Comparison of ENCODE assay signal across 1 cellular context in the genomic region with DNA sequence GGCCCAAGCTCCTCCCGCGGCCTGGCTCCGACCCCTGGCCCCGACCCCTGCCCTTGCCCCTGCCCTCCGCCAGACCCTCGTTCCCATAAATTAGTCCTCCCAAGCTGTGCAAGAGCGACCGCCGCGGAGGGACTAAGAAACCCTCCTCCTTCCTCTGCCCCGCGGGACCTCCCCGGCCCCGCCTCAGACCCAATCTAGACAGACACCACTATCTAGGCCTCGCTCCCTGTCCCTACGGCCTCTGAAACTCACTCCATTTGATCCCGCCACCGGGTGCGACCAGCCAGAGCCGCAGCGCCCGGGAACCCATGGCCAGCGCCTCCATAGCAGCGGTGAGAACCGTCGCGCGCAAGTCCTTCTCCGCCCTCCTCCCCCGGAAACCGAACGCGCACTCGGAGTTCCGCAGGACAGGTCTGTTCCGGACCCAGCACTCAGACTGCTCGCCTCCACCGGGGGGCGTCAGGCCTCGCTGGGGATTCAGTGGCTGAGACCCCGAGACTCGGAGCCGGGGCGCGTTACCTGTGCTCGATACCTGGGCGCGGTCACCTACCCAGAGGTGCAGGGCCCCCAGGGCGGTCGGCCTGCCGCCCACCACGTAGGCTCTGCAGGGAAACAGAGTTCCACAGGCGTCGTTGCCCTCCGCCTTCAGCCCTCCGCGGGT.
TF ChIP-seq lines count a peak whose summit lies in the region.

A gene (minus strand): TSS at position 331 of the 661 bp plus-strand sequence. CDS start 6 bp downstream, at position 325.

TF ChIP-seq in HepG2, 621 proteins besides CTCF, POLR2A, EP300 and RAD21 (continued from another document and continues in another):
- TF ChIP-seq, protein P1, sequence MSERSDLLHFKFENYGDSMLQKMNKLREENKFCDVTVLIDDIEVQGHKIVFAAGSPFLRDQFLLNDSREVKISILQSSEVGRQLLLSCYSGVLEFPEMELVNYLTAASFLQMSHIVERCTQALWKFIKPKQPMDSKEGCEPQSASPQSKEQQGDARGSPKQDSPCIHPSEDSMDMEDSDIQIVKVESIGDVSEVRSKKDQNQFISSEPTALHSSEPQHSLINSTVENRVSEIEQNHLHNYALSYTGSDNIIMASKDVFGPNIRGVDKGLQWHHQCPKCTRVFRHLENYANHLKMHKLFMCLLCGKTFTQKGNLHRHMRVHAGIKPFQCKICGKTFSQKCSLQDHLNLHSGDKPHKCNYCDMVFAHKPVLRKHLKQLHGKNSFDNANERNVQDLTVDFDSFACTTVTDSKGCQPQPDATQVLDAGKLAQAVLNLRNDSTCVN (CRISPR knock-in tag; IDR thresholded peaks at IDR 0.05; ENCODE audit: borderline replicate concordance), result peak; percentile 90
- TF ChIP-seq ZKSCAN5 (CRISPR knock-in tag; IDR thresholded peaks at IDR 0.05) (0 out of 2 replicates have a peak, but pooled peaks have one; percentile 22), MBNL3 (CRISPR knock-in tag; conservative IDR thresholded peaks at IDR 0.05) (no peak), SETDB1 (CRISPR knock-in tag; IDR thresholded peaks at IDR 0.05; ENCODE audit: borderline replicate concordance) (no peak), MTA1 (CRISPR knock-in tag; IDR thresholded peaks at IDR 0.05; ENCODE audit: borderline replicate concordance) (peak; percentile 88; the same call in 1 of the 2 replicates), ZNF10 (CRISPR knock-in tag; IDR thresholded peaks at IDR 0.05; ENCODE audit: borderline replicate concordance, low read depth) (no peak), U2AF1 (optimal IDR thresholded peaks at IDR 0.05; ENCODE audit: low read depth, low read length) (peak; percentile 62), ZMAT3 (CRISPR knock-in tag; conservative IDR thresholded peaks at IDR 0.05) (peak; percentile 70; the same call in 1 of the 2 replicates), ZNF616 (CRISPR knock-in tag; IDR thresholded peaks at IDR 0.05; ENCODE audit: low read depth) (peak; percentile 91; the same call in 1 of the 2 replicates), HNRNPK (IDR thresholded peaks at IDR 0.05; ENCODE audit: low read depth, low read length, poor library complexity, severe bottlenecking) (peak; percentile 23), CHCHD3 (CRISPR knock-in tag; IDR thresholded peaks at IDR 0.05) (no peak), MAFK (conservative IDR thresholded peaks at IDR 0.05 in 1 of 2, IDR thresholded peaks at IDR 0.05 in 1 of 2; ENCODE audit: low read length in 2 of 2) (0 out of 4 replicates have a peak, but pooled peaks of 1 of the 2 experiments have one; percentile 10), ZNF747 (CRISPR knock-in tag; IDR thresholded peaks at IDR 0.05; ENCODE audit: borderline replicate concordance) (peak; percentile 42; the same call in 1 of the 2 replicates), CHD2 (IDR thresholded peaks at IDR 0.05; ENCODE audit: low read depth, low read length) (peak; percentile 64), ZNF652 (CRISPR knock-in tag; IDR thresholded peaks at IDR 0.05; ENCODE audit: borderline replicate concordance, low read depth) (no peak; the same call in 1 of the 2 replicates), ARHGAP35 (CRISPR knock-in tag; IDR thresholded peaks at IDR 0.05; ENCODE audit: borderline replicate concordance) (peak; percentile 90), ZSCAN29 (CRISPR knock-in tag; conservative IDR thresholded peaks at IDR 0.05) (no peak), ZNF496 (CRISPR knock-in tag; IDR thresholded peaks at IDR 0.05; ENCODE audit: insufficient replicate concordance) (no peak), NCOA1 (CRISPR knock-in tag; IDR thresholded peaks at IDR 0.05) (no peak), TEAD3 (CRISPR knock-in tag; optimal IDR thresholded peaks at IDR 0.05; ENCODE audit: borderline replicate concordance) (peak; percentile 50)
- TF ChIP-seq, protein P2, sequence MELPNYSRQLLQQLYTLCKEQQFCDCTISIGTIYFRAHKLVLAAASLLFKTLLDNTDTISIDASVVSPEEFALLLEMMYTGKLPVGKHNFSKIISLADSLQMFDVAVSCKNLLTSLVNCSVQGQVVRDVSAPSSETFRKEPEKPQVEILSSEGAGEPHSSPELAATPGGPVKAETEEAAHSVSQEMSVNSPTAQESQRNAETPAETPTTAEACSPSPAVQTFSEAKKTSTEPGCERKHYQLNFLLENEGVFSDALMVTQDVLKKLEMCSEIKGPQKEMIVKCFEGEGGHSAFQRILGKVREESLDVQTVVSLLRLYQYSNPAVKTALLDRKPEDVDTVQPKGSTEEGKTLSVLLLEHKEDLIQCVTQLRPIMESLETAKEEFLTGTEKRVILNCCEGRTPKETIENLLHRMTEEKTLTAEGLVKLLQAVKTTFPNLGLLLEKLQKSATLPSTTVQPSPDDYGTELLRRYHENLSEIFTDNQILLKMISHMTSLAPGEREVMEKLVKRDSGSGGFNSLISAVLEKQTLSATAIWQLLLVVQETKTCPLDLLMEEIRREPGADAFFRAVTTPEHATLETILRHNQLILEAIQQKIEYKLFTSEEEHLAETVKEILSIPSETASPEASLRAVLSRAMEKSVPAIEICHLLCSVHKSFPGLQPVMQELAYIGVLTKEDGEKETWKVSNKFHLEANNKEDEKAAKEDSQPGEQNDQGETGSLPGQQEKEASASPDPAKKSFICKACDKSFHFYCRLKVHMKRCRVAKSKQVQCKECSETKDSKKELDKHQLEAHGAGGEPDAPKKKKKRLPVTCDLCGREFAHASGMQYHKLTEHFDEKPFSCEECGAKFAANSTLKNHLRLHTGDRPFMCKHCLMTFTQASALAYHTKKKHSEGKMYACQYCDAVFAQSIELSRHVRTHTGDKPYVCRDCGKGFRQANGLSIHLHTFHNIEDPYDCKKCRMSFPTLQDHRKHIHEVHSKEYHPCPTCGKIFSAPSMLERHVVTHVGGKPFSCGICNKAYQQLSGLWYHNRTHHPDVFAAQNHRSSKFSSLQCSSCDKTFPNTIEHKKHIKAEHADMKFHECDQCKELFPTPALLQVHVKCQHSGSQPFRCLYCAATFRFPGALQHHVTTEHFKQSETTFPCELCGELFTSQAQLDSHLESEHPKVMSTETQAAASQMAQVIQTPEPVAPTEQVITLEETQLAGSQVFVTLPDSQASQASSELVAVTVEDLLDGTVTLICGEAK (IDR thresholded peaks at IDR 0.05), result peak; percentile 47
- TF ChIP-seq, protein P2 (CRISPR knock-in tag; IDR thresholded peaks at IDR 0.05), result peak; percentile 90
- TF ChIP-seq, protein P3, sequence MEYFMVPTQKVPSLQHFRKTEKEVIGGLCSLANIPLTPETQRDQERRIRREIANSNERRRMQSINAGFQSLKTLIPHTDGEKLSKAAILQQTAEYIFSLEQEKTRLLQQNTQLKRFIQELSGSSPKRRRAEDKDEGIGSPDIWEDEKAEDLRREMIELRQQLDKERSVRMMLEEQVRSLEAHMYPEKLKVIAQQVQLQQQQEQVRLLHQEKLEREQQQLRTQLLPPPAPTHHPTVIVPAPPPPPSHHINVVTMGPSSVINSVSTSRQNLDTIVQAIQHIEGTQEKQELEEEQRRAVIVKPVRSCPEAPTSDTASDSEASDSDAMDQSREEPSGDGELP (IDR thresholded peaks at IDR 0.05; ENCODE audit: borderline replicate concordance, low read depth), result peak; percentile 14; the same call in 1 of the 2 replicates
- TF ChIP-seq, protein P4, sequence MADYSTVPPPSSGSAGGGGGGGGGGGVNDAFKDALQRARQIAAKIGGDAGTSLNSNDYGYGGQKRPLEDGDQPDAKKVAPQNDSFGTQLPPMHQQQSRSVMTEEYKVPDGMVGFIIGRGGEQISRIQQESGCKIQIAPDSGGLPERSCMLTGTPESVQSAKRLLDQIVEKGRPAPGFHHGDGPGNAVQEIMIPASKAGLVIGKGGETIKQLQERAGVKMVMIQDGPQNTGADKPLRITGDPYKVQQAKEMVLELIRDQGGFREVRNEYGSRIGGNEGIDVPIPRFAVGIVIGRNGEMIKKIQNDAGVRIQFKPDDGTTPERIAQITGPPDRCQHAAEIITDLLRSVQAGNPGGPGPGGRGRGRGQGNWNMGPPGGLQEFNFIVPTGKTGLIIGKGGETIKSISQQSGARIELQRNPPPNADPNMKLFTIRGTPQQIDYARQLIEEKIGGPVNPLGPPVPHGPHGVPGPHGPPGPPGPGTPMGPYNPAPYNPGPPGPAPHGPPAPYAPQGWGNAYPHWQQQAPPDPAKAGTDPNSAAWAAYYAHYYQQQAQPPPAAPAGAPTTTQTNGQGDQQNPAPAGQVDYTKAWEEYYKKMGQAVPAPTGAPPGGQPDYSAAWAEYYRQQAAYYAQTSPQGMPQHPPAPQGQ (CRISPR knock-in tag; IDR thresholded peaks at IDR 0.05; ENCODE audit: borderline replicate concordance), result no peak
- TF ChIP-seq, protein P5, sequence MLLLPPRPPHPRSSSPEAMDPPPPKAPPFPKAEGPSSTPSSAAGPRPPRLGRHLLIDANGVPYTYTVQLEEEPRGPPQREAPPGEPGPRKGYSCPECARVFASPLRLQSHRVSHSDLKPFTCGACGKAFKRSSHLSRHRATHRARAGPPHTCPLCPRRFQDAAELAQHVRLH (CRISPR knock-in tag; IDR thresholded peaks at IDR 0.05; ENCODE audit: borderline replicate concordance, low read depth), result peak; percentile 90; the same call in 1 of the 2 replicates
- TF ChIP-seq, protein P6, sequence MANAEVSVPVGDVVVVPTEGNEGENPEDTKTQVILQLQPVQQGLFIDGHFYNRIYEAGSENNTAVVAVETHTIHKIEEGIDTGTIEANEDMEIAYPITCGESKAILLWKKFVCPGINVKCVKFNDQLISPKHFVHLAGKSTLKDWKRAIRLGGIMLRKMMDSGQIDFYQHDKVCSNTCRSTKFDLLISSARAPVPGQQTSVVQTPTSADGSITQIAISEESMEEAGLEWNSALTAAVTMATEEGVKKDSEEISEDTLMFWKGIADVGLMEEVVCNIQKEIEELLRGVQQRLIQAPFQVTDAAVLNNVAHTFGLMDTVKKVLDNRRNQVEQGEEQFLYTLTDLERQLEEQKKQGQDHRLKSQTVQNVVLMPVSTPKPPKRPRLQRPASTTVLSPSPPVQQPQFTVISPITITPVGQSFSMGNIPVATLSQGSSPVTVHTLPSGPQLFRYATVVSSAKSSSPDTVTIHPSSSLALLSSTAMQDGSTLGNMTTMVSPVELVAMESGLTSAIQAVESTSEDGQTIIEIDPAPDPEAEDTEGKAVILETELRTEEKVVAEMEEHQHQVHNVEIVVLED (CRISPR knock-in tag; IDR thresholded peaks at IDR 0.05; ENCODE audit: borderline replicate concordance), result peak; percentile 91
- TF ChIP-seq, protein P7, sequence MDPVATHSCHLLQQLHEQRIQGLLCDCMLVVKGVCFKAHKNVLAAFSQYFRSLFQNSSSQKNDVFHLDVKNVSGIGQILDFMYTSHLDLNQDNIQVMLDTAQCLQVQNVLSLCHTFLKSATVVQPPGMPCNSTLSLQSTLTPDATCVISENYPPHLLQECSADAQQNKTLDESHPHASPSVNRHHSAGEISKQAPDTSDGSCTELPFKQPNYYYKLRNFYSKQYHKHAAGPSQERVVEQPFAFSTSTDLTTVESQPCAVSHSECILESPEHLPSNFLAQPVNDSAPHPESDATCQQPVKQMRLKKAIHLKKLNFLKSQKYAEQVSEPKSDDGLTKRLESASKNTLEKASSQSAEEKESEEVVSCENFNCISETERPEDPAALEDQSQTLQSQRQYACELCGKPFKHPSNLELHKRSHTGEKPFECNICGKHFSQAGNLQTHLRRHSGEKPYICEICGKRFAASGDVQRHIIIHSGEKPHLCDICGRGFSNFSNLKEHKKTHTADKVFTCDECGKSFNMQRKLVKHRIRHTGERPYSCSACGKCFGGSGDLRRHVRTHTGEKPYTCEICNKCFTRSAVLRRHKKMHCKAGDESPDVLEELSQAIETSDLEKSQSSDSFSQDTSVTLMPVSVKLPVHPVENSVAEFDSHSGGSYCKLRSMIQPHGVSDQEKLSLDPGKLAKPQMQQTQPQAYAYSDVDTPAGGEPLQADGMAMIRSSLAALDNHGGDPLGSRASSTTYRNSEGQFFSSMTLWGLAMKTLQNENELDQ (CRISPR knock-in tag; IDR thresholded peaks at IDR 0.05; ENCODE audit: borderline replicate concordance), result peak; percentile 93
- TF ChIP-seq, protein P8, sequence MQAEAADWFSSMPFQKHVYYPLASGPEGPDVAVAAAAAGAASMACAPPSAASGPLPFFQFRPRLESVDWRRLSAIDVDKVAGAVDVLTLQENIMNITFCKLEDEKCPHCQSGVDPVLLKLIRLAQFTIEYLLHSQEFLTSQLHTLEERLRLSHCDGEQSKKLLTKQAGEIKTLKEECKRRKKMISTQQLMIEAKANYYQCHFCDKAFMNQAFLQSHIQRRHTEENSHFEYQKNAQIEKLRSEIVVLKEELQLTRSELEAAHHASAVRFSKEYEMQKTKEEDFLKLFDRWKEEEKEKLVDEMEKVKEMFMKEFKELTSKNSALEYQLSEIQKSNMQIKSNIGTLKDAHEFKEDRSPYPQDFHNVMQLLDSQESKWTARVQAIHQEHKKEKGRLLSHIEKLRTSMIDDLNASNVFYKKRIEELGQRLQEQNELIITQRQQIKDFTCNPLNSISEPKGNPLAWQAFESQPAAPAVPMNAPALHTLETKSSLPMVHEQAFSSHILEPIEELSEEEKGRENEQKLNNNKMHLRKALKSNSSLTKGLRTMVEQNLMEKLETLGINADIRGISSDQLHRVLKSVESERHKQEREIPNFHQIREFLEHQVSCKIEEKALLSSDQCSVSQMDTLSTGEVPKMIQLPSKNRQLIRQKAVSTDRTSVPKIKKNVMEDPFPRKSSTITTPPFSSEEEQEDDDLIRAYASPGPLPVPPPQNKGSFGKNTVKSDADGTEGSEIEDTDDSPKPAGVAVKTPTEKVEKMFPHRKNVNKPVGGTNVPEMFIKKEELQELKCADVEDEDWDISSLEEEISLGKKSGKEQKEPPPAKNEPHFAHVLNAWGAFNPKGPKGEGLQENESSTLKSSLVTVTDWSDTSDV (CRISPR knock-in tag; IDR thresholded peaks at IDR 0.05), result peak; percentile 60; the same call in 1 of the 2 replicates
- TF ChIP-seq, protein P9, sequence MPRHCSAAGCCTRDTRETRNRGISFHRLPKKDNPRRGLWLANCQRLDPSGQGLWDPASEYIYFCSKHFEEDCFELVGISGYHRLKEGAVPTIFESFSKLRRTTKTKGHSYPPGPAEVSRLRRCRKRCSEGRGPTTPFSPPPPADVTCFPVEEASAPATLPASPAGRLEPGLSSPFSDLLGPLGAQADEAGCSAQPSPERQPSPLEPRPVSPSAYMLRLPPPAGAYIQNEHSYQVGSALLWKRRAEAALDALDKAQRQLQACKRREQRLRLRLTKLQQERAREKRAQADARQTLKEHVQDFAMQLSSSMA (CRISPR knock-in tag; IDR thresholded peaks at IDR 0.05), result no peak
